In the genomic region with DNA sequence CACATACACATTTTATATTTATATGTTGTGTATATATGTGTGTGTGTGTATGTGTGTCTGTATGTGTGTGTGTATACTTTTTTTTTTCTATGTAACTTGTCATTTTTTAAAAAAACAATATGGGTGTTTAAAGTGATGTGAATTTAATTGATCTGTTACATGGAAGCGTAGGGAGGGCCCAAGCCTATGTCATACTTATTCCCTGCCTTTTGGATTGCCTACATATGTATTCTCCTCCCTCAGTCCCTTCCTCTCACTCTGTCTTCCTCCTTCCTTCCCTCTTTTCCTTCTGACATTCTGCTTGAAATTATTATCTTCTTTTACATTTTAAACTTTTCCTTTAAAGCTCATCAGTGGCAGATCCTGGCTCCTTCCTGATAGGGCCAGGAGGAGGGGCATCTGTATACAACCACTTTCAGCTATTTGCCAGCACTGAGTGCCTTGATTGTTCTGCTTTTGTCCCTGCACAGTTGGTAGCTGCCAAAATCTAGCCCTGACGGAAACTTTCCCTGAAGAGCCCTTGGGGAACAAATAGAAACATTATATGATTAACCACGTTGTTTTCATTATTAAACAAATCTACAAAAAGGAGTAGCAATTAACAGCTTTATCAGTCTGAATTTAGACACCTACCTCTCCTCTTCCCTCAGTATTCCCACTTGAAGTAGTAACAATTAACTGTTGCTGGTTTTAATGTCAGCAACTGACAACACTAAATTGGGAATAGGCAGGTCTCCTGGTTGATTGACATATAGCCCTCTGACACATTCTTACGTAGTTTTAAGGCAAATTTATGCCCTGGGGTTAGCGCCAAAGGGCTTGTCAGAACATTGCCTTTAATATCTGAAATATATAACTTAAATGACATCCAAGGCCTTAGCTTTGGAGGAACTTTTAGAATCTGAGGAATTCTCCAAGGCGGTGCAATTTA, we compare ENCODE assay signal across 18 cellular contexts. TPM values are rescaled to one million over a fixed set of nuclear protein-coding genes. Genes with fewer than 3 reads are reported as not detected.
A peak's percentile ranks its signal among the peaks of the same experiment; 100 is the strongest.
DNase-seq lines count a peak whose midpoint lies in the region; ATAC-seq and TF ChIP-seq lines count a peak whose summit lies in the region.
"Had no signal": no experiment of that assay in that cellular context is flagged by ENCODE, and none has a peak within 500 bp of the region (broad histone marks: within the 10 kb centered on the region; RNA-seq: fewer than 3 reads in every experiment).

No MANE protein-coding gene starts in this region.

- no peak overlapping the region for H3K9ac ChIP-seq in HUES64 (ENCODE audit: low read depth, low read length)

- no peak overlapping the region for H3K4me3 Mint-ChIP-seq in Calu3 (ENCODE audit: low read depth, unreplicated experiment)
- H3K4me3 Mint-ChIP-seq: stimulated activated naive CD8-positive, alpha-beta T cell treated with anti-CD3 and anti-CD28 coated beads, Interleukin-15, Interleukin-2, amounts not matched to agents 100 ng/mL and 50 ng/mL, for 24 hours had no signal

- H3K4me1 ChIP-seq in HUES64 (ENCODE audit: insufficient read depth, low read length) (peaks cover 43% of the 10 kb centered on the region), heart right ventricle (peaks cover 0 to 38% (median 5%) of the 10 kb centered on the region in 9 donors), gastroesophageal sphincter (no peaks in the 10 kb centered on the region)
- H3K4me1 ChIP-seq: psoas muscle had no signal

- TF ChIP-seq CTCF in heart right ventricle (IDR thresholded peaks at IDR 0.05) (no peak), Calu3 (IDR thresholded peaks at IDR 0.05; ENCODE audit: unreplicated experiment) (no peak), gastroesophageal sphincter (IDR thresholded peaks at IDR 0.05) (no peak)

- intact Hi-C loops in heart right ventricle (cut with DNase I) (loop anchor here in 2 of 10 donors (5.0 to 10.0 kb wide), 2 partner anchors 130 to 132 kb away; no protein-coding TSS in a partner anchor), Calu3 (cut with micrococcal nuclease; ENCODE audit: unreplicated experiment) (no loop called here)

- H3K9me3 ChIP-seq in HUES64 (ENCODE audit: insufficient read depth, low read depth, low read length) (peaks cover 6% of the 10 kb centered on the region; the same call in 1 of the 2 replicates), heart right ventricle (peaks cover 0 to 17% (median 0%) of the 10 kb centered on the region in 11 donors), gastroesophageal sphincter (no peaks in the 10 kb centered on the region)
- H3K9me3 ChIP-seq: psoas muscle had no signal

- H3K4me1 Mint-ChIP-seq in Calu3 (ENCODE audit: low read depth, unreplicated experiment) = peaks cover 7% of the 10 kb centered on the region

- CTCF ChIA-PET in Calu3 (lab: Charles Lee) = no interaction called here

- H3K27me3 ChIP-seq in HUES64 (ENCODE audit: insufficient read depth, low read length) = peaks cover 18% of the 10 kb centered on the region
- H3K27me3 ChIP-seq in heart right ventricle = peaks cover 0 to 4% (median 0%) of the 10 kb centered on the region in 7 donors
- no peaks in the 10 kb centered on the region for H3K27me3 ChIP-seq in gastroesophageal sphincter

- no peak for TF ChIP-seq POLR2A in gastroesophageal sphincter (IDR thresholded peaks at IDR 0.05)

- H3K27me3 Mint-ChIP-seq in Calu3 (ENCODE audit: unreplicated experiment) = peaks cover 28% of the 10 kb centered on the region

- H3K27ac ChIP-seq in HUES64 (ENCODE audit: low read depth, low read length) (peak overlapping the region; percentile 45; the same call in 1 of the 2 replicates), heart right ventricle (peak overlapping the region; percentile 43 to 82 (median 66)), gastroesophageal sphincter (peak overlapping the region in 1 of 4 donors; percentile 4)
- H3K27ac ChIP-seq: psoas muscle had no signal

- H3K27ac Mint-ChIP-seq in Calu3 (ENCODE audit: unreplicated experiment) = no peak overlapping the region
- H3K27ac Mint-ChIP-seq: stimulated activated naive CD8-positive, alpha-beta T cell treated with anti-CD3 and anti-CD28 coated beads, Interleukin-15, Interleukin-2, amounts not matched to agents 100 ng/mL and 50 ng/mL, for 24 hours had no signal

- 24% methylated on average over 5 of the region's 6 CpGs for WGBS in HUES64
- WGBS in heart right ventricle, 2 donors = 51 to 59% methylated on average over 6 of the region's 6 CpGs
- 71 to 73% methylated on average over 6 of the region's 6 CpGs for WGBS in gastroesophageal sphincter (ENCODE audit: low coverage in 1 of 2), 2 donors

- no peaks in the 10 kb centered on the region for H3K9me3 Mint-ChIP-seq in Calu3 (ENCODE audit: low read depth, unreplicated experiment)

- ATAC-seq in heart right ventricle (peak; percentile 58 to 95 (median 90)), HG03460 (IDR thresholded peaks at IDR 0.05; ENCODE audit: unreplicated experiment) (no peak), gastroesophageal sphincter (no peak)
- ATAC-seq: psoas muscle had no signal

- peak; percentile 7 for DNase-seq in NCI-H510A (lab: John Stamatoyannopoulos, UW)
- DNase-seq in heart right ventricle = peak in 1 of 2 donors; percentile 27
- DNase-seq in occipital lobe (lab: John Stamatoyannopoulos, UW) = peak; percentile 13
- no peak for DNase-seq in Calu3
- DNase-seq in KG1 (lab: John Stamatoyannopoulos, UW) = no peak
- DNase-seq: activated CD4-positive, alpha-beta T cell treated with anti-CD3 and anti-CD28 coated beads for 48 hours; aorta; GDM1; Karpas-422; mammary epithelial cell; NK-92 treated with Interleukin-12 subunit alpha and Interleukin-12 subunit beta, amount 100 ng/mL, for 24 hours; psoas muscle; stimulated activated CD4-positive, alpha-beta T cell treated with anti-CD3 and anti-CD28 coated beads, Interleukin-4, amount 100 ng/mL, for 1 hour had no signal

- H3K36me3 ChIP-seq in HUES64 (ENCODE audit: insufficient read depth, low read length) (no peaks in the 10 kb centered on the region), heart right ventricle (no peaks in the 10 kb centered on the region), gastroesophageal sphincter (no peaks in the 10 kb centered on the region)

- H3K4me3 ChIP-seq in HUES64 (ENCODE audit: low read length) = peak overlapping the region; percentile 32; the same call in 1 of the 2 replicates
- H3K4me3 ChIP-seq in heart right ventricle = peak overlapping the region in 5 of 10 donors; percentile 6 to 32 (median 30)
- H3K4me3 ChIP-seq in gastroesophageal sphincter = no peak overlapping the region
- H3K4me3 ChIP-seq: psoas muscle had no signal

- no TSS peak for BruUV-seq in Calu3 (replicated peaks; lab: Mats Ljungman, UMichigan)

- no peak for TF ChIP-seq EP300 in gastroesophageal sphincter (IDR thresholded peaks at IDR 0.05)

- H3K36me3 Mint-ChIP-seq in Calu3 (ENCODE audit: insufficient read depth, unreplicated experiment) = no peaks in the 10 kb centered on the region

RNA-seq across cellular contexts. Expression of a gene that starts 7.1 kb away (rescaled TPM):
- 2.5 TPM for polyA plus RNA-seq in HUES64 (2013, experiment 1 of 2)
- 4.5 TPM for polyA plus RNA-seq in HUES64 (2013, experiment 2 of 2)
- total RNA-seq in heart right ventricle (1 to 10 TPM; 3.0 to 8.1 (median 4.5) TPM), occipital lobe (94.5 TPM), Calu3 (2022) (0.07 and 0.47 TPM in 2 replicates), gastroesophageal sphincter (1 to 10 TPM in 3 of 4 donors, under 1 TPM in 1; 0.93 to 2.2 (median 1.5) TPM)
- under 1 TPM; 0.12 to 0.88 TPM for polyA plus RNA-seq in heart right ventricle
- polyA plus RNA-seq: BJ, mammary epithelial cell had no signal

Comparison
In these comparisons a context has a peak if more than half of its experiments do, and no peak if none do; other contexts are left out.
1. DNase-seq: peak in NCI-H510A (single experiment) and occipital lobe (single experiment); none in Calu3 (single experiment) and KG1 (single experiment).
2. ATAC-seq: peak in heart right ventricle (8 of 8); none in HG03460 (single experiment) and gastroesophageal sphincter (single experiment).
3. RNA of a gene that starts 7.1 kb away (total RNA-seq): 94.5 TPM in occipital lobe (single experiment); 3.0 to 8.1 TPM in heart right ventricle, 0.93 to 2.2 TPM in gastroesophageal sphincter and 0.07 to 0.47 TPM in Calu3; every median in the first group is over 10 times any median in the second.